15 cellular contexts compared by ENCODE assay signal in the genomic region with DNA sequence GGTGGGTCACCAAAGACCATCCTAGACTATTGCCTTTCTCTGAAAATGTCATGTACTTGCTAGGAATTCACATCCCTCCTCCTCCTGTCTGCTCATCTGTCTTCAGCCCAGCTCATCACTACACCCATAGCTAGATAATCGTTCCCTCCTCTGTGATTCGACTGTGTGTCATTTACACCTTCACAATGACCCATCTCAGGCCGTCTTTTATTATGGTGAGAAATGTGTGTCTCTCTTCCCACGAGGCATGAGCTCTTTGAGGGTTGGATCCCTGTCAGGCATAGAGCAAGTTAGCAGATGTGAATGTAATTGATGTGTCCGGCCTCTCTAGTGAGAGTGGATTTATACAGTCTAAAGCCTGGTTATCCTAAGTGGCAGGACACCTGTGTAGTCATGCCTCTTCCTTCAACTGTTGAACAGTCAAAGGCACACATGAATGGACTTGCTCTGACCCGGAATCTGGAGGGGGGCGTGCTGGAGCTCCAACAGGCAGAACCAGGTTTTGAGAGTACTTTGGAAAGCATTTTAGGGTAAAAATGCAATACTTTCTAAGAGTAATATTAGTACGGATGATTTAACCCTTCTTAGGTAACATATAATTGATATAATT.
DNase-seq lines count a peak whose midpoint lies in the region; ATAC-seq, FAIRE-seq and TF ChIP-seq lines count a peak whose summit lies in the region.
"Had no signal": no experiment of that assay in that cellular context is flagged by ENCODE, and none has a peak within 500 bp of the region (broad histone marks: within the 10 kb centered on the region; RNA-seq: fewer than 3 reads in every experiment).

No MANE protein-coding gene starts in this region.

- H2AFZ ChIP-seq in HepG2 (ENCODE audit: low read length): no peak overlapping the region
- H2AFZ ChIP-seq in keratinocyte (ENCODE audit: control insufficient read depth, low read length): no peak overlapping the region

- H3K9me3 ChIP-seq in HepG2 (ENCODE audit: low read length) (no peaks in the 10 kb centered on the region), right lobe of liver (no peaks in the 10 kb centered on the region), WERI-Rb-1 (ENCODE audit: severe bottlenecking) (no peaks in the 10 kb centered on the region), keratinocyte (ENCODE audit: control insufficient read depth, low read depth, low read length) (no peaks in the 10 kb centered on the region), gastroesophageal sphincter (no peaks in the 10 kb centered on the region)
- H3K9me3 ChIP-seq: colonic mucosa had no signal

- H4K20me1 ChIP-seq in HepG2 (ENCODE audit: insufficient read depth, low read length): no peaks in the 10 kb centered on the region
- H4K20me1 ChIP-seq in keratinocyte (ENCODE audit: control insufficient read depth, extremely low read depth, insufficient read depth, low read length): no peaks in the 10 kb centered on the region

- H3K4me1 ChIP-seq in HepG2 (ENCODE audit: insufficient read depth, low read length) (no peaks in the 10 kb centered on the region), right lobe of liver (no peaks in the 10 kb centered on the region), keratinocyte (ENCODE audit: control insufficient read depth, extremely low read depth, insufficient read depth, low read length) (peaks cover 11% of the 10 kb centered on the region), gastroesophageal sphincter (no peaks in the 10 kb centered on the region)
- H3K4me1 ChIP-seq: colonic mucosa had no signal

- 96% methylated on average over 8 of the region's 8 CpGs for WGBS in HepG2 (ENCODE audit: low lambda C conversion rate)
- WGBS in right lobe of liver (ENCODE audit: insufficient coverage, low coverage, low lambda C conversion rate, missing lambda C conversion rate): 88% methylated on average over 5 of the region's 8 CpGs
- WGBS in gastroesophageal sphincter (ENCODE audit: low coverage in 1 of 2), 2 donors: 84 to 86% methylated on average over 1 to 8 of the region's 8 CpGs

- intact Hi-C loops in HepG2 (cut with micrococcal nuclease; ENCODE audit: unreplicated experiment) (no loop called here), right lobe of liver (cut with DNase I) (no loop called here), sciatic nerve (cut with DNase I) (no loop called here)

- BruUV-seq in HepG2 (replicated peaks; lab: Mats Ljungman, UMichigan): no TSS peak

- peaks cover 27 to 78% of the 10 kb centered on the region in 2 experiments for H3K36me3 ChIP-seq in HepG2 (replicated peaks in 1 of 2; ENCODE audit: control insufficient read depth in 1 of 2, insufficient read depth in 2 of 2, low read length in 2 of 2)
- peaks cover 0 to 12% (median 0%) of the 10 kb centered on the region in 4 donors for H3K36me3 ChIP-seq in right lobe of liver
- no peaks in the 10 kb centered on the region; the same call in 1 of the 2 replicates for H3K36me3 ChIP-seq in WERI-Rb-1
- no peaks in the 10 kb centered on the region for H3K36me3 ChIP-seq in keratinocyte (ENCODE audit: control insufficient read depth in 2 of 2, extremely low read depth in 1 of 2, insufficient read depth in 2 of 2, low read length in 2 of 2)
- peaks cover 0 to 60% of the 10 kb centered on the region in 2 donors for H3K36me3 ChIP-seq in gastroesophageal sphincter
- H3K36me3 ChIP-seq: colonic mucosa had no signal

- POLR2A ChIA-PET in HepG2 (lab: Yijun Ruan, JAX): no interaction called here

- ATAC-seq in HepG2: peak; percentile 23; the same call in 2 of the 3 replicates
- ATAC-seq in right lobe of liver: no peak
- ATAC-seq in sciatic nerve: no peak
- no peak for ATAC-seq in GM18519 (IDR thresholded peaks at IDR 0.05; ENCODE audit: low FRiP score, unreplicated experiment)
- ATAC-seq in gastroesophageal sphincter: no peak
- ATAC-seq: stimulated activated naive CD8-positive, alpha-beta T cell treated with anti-CD3 and anti-CD28 coated beads, Interleukin-15, amount 100 ng/mL, for 72 hours had no signal

- CTCF ChIA-PET in HepG2 (lab: Yijun Ruan, JAX; ENCODE audit: low intra/inter-chr PET ratio, low total read pairs): no interaction called here

- TF ChIP-seq EP300 in HepG2 (IDR thresholded peaks at IDR 0.05; ENCODE audit: low read depth in 2 of 2, low read length in 2 of 2) (no peak), HepG2 (CRISPR knock-in tag; IDR thresholded peaks at IDR 0.05; ENCODE audit: borderline replicate concordance) (no peak), gastroesophageal sphincter (IDR thresholded peaks at IDR 0.05) (no peak)

- TF ChIP-seq CTCF in HepG2 (CRISPR knock-in tag; IDR thresholded peaks at IDR 0.05) (no peak), right lobe of liver (IDR thresholded peaks at IDR 0.05) (no peak), WERI-Rb-1 (IDR thresholded peaks at IDR 0.05; ENCODE audit: low read depth, low read length) (no peak), keratinocyte (optimal IDR thresholded peaks at IDR 0.05 in 1 of 3, IDR thresholded peaks at IDR 0.05 in 1 of 3, conservative IDR thresholded peaks at IDR 0.05 in 1 of 3; ENCODE audit: extremely low read depth in 1 of 3, insufficient read depth in 2 of 3, low read length in 3 of 3) (no peak), gastroesophageal sphincter (IDR thresholded peaks at IDR 0.05) (no peak)

- FAIRE-seq in HepG2 (lab: Jason Lieb, UNC) (no peak), keratinocyte (lab: Jason Lieb, UNC) (peak; percentile 78)
- FAIRE-seq: astrocyte, frontal cortex had no signal

- in situ Hi-C loops in HepG2 (cut with HindIII; ENCODE audit: extremely low pct_ligation_motif_present, low pct_unique_long_range_greater_than_20kb): no loop called here

- H3K4me3 ChIP-seq in HepG2 (replicated peaks in 1 of 3; ENCODE audit: insufficient read depth in 1 of 3, low read depth in 2 of 3, low read length in 3 of 3): no peak overlapping the region
- H3K4me3 ChIP-seq in right lobe of liver: no peak overlapping the region
- H3K4me3 ChIP-seq in WERI-Rb-1 (ENCODE audit: low read depth, low read length): no peak overlapping the region
- H3K4me3 ChIP-seq in keratinocyte (ENCODE audit: control insufficient read depth in 2 of 3, extremely low read depth in 1 of 3, insufficient read depth in 2 of 3, low read depth in 1 of 3, low read length in 3 of 3): no peak overlapping the region
- no peak overlapping the region for H3K4me3 ChIP-seq in gastroesophageal sphincter
- H3K4me3 ChIP-seq: colonic mucosa, lung had no signal

- H3K27ac ChIP-seq in HepG2 (ENCODE audit: extremely low read length, insufficient read depth, low read length) (no peak overlapping the region), right lobe of liver (no peak overlapping the region), WERI-Rb-1 (no peak overlapping the region), keratinocyte (ENCODE audit: control insufficient read depth, insufficient read depth, low read length) (no peak overlapping the region), gastroesophageal sphincter (no peak overlapping the region)
- H3K27ac ChIP-seq: colonic mucosa had no signal

- no peak overlapping the region for H3K4me2 ChIP-seq in HepG2 (ENCODE audit: low read depth, low read length)
- H3K4me2 ChIP-seq in keratinocyte (ENCODE audit: control insufficient read depth, extremely low read depth, insufficient read depth, low read depth, low read length): no peak overlapping the region

- H3K9me1 ChIP-seq in keratinocyte (ENCODE audit: control insufficient read depth, extremely low read depth, insufficient read depth, low read length): no peaks in the 10 kb centered on the region

- no peaks in the 10 kb centered on the region for H3K79me2 ChIP-seq in HepG2 (ENCODE audit: insufficient read depth, low read length)
- no peaks in the 10 kb centered on the region for H3K79me2 ChIP-seq in keratinocyte (ENCODE audit: control insufficient read depth, insufficient read depth, low read length)

- no peak for TF ChIP-seq RAD21 in HepG2 (CRISPR knock-in tag; IDR thresholded peaks at IDR 0.05)

- dilution Hi-C loops in keratinocyte (cut with MboI; ENCODE audit: extremely low pct_ligation_motif_present, low sequenced_read_pairs): no loop called here

- no peak overlapping the region for H3K9ac ChIP-seq in HepG2 (ENCODE audit: insufficient read depth, low read depth, low read length)
- H3K9ac ChIP-seq in keratinocyte (ENCODE audit: control insufficient read depth, extremely low read depth, insufficient read depth, low read length): no peak overlapping the region

- H3K27me3 ChIP-seq in HepG2 (ENCODE audit: control insufficient read depth in 1 of 2, insufficient read depth in 2 of 2, low read length in 2 of 2): no peaks in the 10 kb centered on the region
- no peaks in the 10 kb centered on the region for H3K27me3 ChIP-seq in right lobe of liver
- H3K27me3 ChIP-seq in WERI-Rb-1 (ENCODE audit: insufficient read depth, low read depth, severe bottlenecking): no peaks in the 10 kb centered on the region
- H3K27me3 ChIP-seq in keratinocyte (ENCODE audit: control insufficient read depth, extremely low read depth, insufficient read depth, low read length): no peaks in the 10 kb centered on the region
- H3K27me3 ChIP-seq in gastroesophageal sphincter: no peaks in the 10 kb centered on the region
- H3K27me3 ChIP-seq: colonic mucosa had no signal

- no peak for TF ChIP-seq POLR2A in HepG2 (IDR thresholded peaks at IDR 0.05; ENCODE audit: insufficient read depth in 1 of 2, low read depth in 2 of 2, low read length in 2 of 2)
- TF ChIP-seq POLR2A in right lobe of liver (IDR thresholded peaks at IDR 0.05): no peak
- no peak for TF ChIP-seq POLR2A in gastroesophageal sphincter (IDR thresholded peaks at IDR 0.05)

- DNase-seq in HepG2 (ENCODE audit: low spot score) (no peak), right lobe of liver (no peak), WERI-Rb-1 (peak; percentile 33), keratinocyte (ENCODE audit: low read depth, low spot score) (no peak), sciatic nerve (ENCODE audit: low spot score) (no peak)
- no peak for DNase-seq in activated CD4-positive, alpha-beta T cell treated with anti-CD3 and anti-CD28 coated beads for 4 hours
- DNase-seq: ACHN; activated gamma-delta T cell treated with Interleukin-2 at 50 U/mL for 16 hours; colonic mucosa; stimulated activated naive CD8-positive, alpha-beta T cell treated with anti-CD3 and anti-CD28 coated beads, Interleukin-15, amount 100 ng/mL, for 72 hours had no signal

TF ChIP-seq in HepG2, 621 proteins besides CTCF, POLR2A, EP300 and RAD21:
- TF ChIP-seq RBM22 (optimal IDR thresholded peaks at IDR 0.05; ENCODE audit: low read length): peak; percentile 52
- no peak for TF ChIP-seq HOXA7 (CRISPR knock-in tag; IDR thresholded peaks at IDR 0.05)
